In genomic region chr5:171269717-171270116, GRCh38 we compare ENCODE assay signal across 19 cellular contexts. TPM values are rescaled to one million over a fixed set of nuclear protein-coding genes. Genes with fewer than 3 reads are reported as not detected.
DNase-seq lines count a peak whose midpoint lies in the region; ATAC-seq and TF ChIP-seq lines count a peak whose summit lies in the region.
"Had no signal": no experiment of that assay in that cellular context is flagged by ENCODE, and none has a peak within 500 bp of the region (broad histone marks: within the 10 kb centered on the region; RNA-seq: fewer than 3 reads in every experiment).

No MANE protein-coding gene starts in this region.

- no peaks in the 10 kb centered on the region for H3K36me3 ChIP-seq in HCT116 (ENCODE audit: control insufficient read depth in 1 of 2, insufficient read depth in 2 of 2, low read length in 2 of 2)

- H3K9me3 Mint-ChIP-seq in activated CD4-positive, alpha-beta memory T cell treated with anti-CD3 and anti-CD28 coated beads for 36 hours, result no peaks in the 10 kb centered on the region
- H3K9me3 Mint-ChIP-seq in progenitor cell of endocrine pancreas (ENCODE audit: low read depth), result peaks cover 6% of the 10 kb centered on the region
- H3K9me3 Mint-ChIP-seq: activated T-cell treated with anti-CD3 and anti-CD28 coated beads, Interleukin-2, amount 50 U/mL, for 24 hours; type B pancreatic cell had no signal

- POLR2A ChIA-PET in AG04450 (lab: Yijun Ruan, JAX), result no interaction called here
- POLR2A ChIA-PET in HCT116 (lab: Charles Lee), result no interaction called here
- POLR2A ChIA-PET in activated CD4-positive, alpha-beta memory T cell treated with anti-CD3 and anti-CD28 coated beads for 36 hours (lab: Charles Lee), result no interaction called here

- RAD21 ChIA-PET in HCT116 (lab: Charles Lee; ENCODE audit: low non-redundant PET in 1 of 2, low total read pairs in 2 of 2, uncharacterized antibody in 2 of 2, unreplicated experiment in 2 of 2), result no interaction called here

- CTCF ChIA-PET in AG04450 (lab: Charles Lee) (no interaction called here), HCT116 (lab: Charles Lee) (interaction anchor here (1.0 kb wide), 1 partner anchor 40 kb away, joined by 3 read pairs; no protein-coding TSS in a partner anchor)
- CTCF ChIA-PET in activated CD4-positive, alpha-beta memory T cell treated with anti-CD3 and anti-CD28 coated beads for 36 hours (lab: Charles Lee), result no interaction called here

- no peak overlapping the region for H3K4me2 ChIP-seq in HCT116 (ENCODE audit: low read length)

- no peak overlapping the region for H2AFZ ChIP-seq in HCT116 (ENCODE audit: low read depth, low read length, poor library complexity, severe bottlenecking)

- H3K79me2 ChIP-seq in HCT116 (ENCODE audit: insufficient read depth, low read length), result no peaks in the 10 kb centered on the region

- no peak overlapping the region for H3K4me3 Mint-ChIP-seq in activated CD4-positive, alpha-beta memory T cell treated with anti-CD3 and anti-CD28 coated beads for 36 hours
- H3K4me3 Mint-ChIP-seq in progenitor cell of endocrine pancreas (ENCODE audit: low read depth), result no peak overlapping the region
- H3K4me3 Mint-ChIP-seq: activated T-cell treated with anti-CD3 and anti-CD28 coated beads, Interleukin-2, amount 50 U/mL, for 24 hours; type B pancreatic cell had no signal

- H3K27me3 ChIP-seq in AG04450 (ENCODE audit: control insufficient read depth, insufficient read depth, low read length), result no peaks in the 10 kb centered on the region
- H3K27me3 ChIP-seq in HCT116 (ENCODE audit: insufficient read depth, low read length), result no peaks in the 10 kb centered on the region

- TF ChIP-seq CTCF in AG04450 (IDR thresholded peaks at IDR 0.05; ENCODE audit: low read depth, low read length) (no peak), HCT116 (IDR thresholded peaks at IDR 0.05 in 2 of 3, conservative IDR thresholded peaks at IDR 0.05 in 1 of 3; ENCODE audit: borderline replicate concordance in 1 of 3, insufficient read depth in 1 of 3, low read depth in 2 of 3, low read length in 2 of 3) (no peak), foreskin fibroblast (IDR thresholded peaks at IDR 0.05; ENCODE audit: low read depth, low read length) (no peak), progenitor cell of endocrine pancreas (IDR thresholded peaks at IDR 0.05; ENCODE audit: unreplicated experiment) (no peak)

- no peak overlapping the region for H3K9ac ChIP-seq in HCT116 (ENCODE audit: low read length)

- DNase-seq in AG04450 (ENCODE audit: low read depth, low spot score) (peak; percentile 36), HCT116 (ENCODE audit: low read depth, low spot score) (peak; percentile 6), SW480 (ENCODE audit: low spot score) (peak; percentile 51), foreskin fibroblast (peak; percentile 31 to 76), progenitor cell of endocrine pancreas (ENCODE audit: low spot score, unreplicated experiment) (no peak)
- no peak for DNase-seq in stimulated activated CD4-positive, alpha-beta T cell treated with anti-CD3 and anti-CD28 coated beads, Interleukin-12 subunit alpha, Interleukin-12 subunit beta, amount 100 ng/mL, for 4 hours
- DNase-seq in activated CD4-positive, alpha-beta memory T cell treated with anti-CD3 and anti-CD28 coated beads for 36 hours, result no peak
- no peak for DNase-seq in stimulated activated CD4-positive, alpha-beta T cell treated with anti-CD3 and anti-CD28 coated beads, Interleukin-4, amount 100 ng/mL, for 4 hours
- DNase-seq: activated T-cell treated with anti-CD3 and anti-CD28 coated beads, Interleukin-2, amount 50 U/mL, for 24 hours; amygdala; DMS79 treated with DMSO at 0.1 percent for 48 hours; Karpas-422; kidney; NCI-H1694 treated with DMSO at 0.1 percent for 48 hours; psoas muscle; stimulated activated CD4-positive, alpha-beta T cell treated with anti-CD3 and anti-CD28 coated beads, Interleukin-1b, Interleukin-23, amount 100 ng/mL, for 48 hours had no signal

- no peak overlapping the region for H3K27ac ChIP-seq in AG04450 (ENCODE audit: low read depth, low read length)
- H3K27ac ChIP-seq in HCT116 (ENCODE audit: low read depth, low read length), result no peak overlapping the region
- H3K27ac ChIP-seq: psoas muscle had no signal

- H3K27me3 Mint-ChIP-seq in activated CD4-positive, alpha-beta memory T cell treated with anti-CD3 and anti-CD28 coated beads for 36 hours, result peaks cover 5% of the 10 kb centered on the region
- H3K27me3 Mint-ChIP-seq in progenitor cell of endocrine pancreas, result no peaks in the 10 kb centered on the region
- H3K27me3 Mint-ChIP-seq: type B pancreatic cell had no signal

- TF ChIP-seq POLR2A in HCT116 (IDR thresholded peaks at IDR 0.05; ENCODE audit: borderline replicate concordance, extremely low read depth, insufficient read depth, insufficient read length), result no peak

- H3K4me3 ChIP-seq in AG04450 (ENCODE audit: low read depth, low read length), result no peak overlapping the region
- no peak overlapping the region for H3K4me3 ChIP-seq in HCT116 (replicated peaks in 1 of 2; ENCODE audit: low read depth in 1 of 2, low read length in 2 of 2)
- H3K4me3 ChIP-seq in foreskin fibroblast (ENCODE audit: low read depth in 1 of 2, low read length in 2 of 2), result no peak overlapping the region
- H3K4me3 ChIP-seq: psoas muscle had no signal

- TF ChIP-seq RAD21 in HCT116 (IDR thresholded peaks at IDR 0.05; ENCODE audit: low read depth), result no peak

- no peaks in the 10 kb centered on the region for H3K4me1 ChIP-seq in HCT116 (ENCODE audit: control insufficient read depth in 1 of 2, insufficient read depth in 2 of 2, low read length in 2 of 2)
- H3K4me1 ChIP-seq: psoas muscle had no signal

- no peak for ATAC-seq in HCT116
- ATAC-seq: activated CD4-positive, CD25-positive, alpha-beta regulatory T cell treated with anti-CD3 and anti-CD28 coated beads, Interleukin-2, amount 50 U/mL, for 24 hours; psoas muscle had no signal

- H3K4me1 Mint-ChIP-seq in activated CD4-positive, alpha-beta memory T cell treated with anti-CD3 and anti-CD28 coated beads for 36 hours (ENCODE audit: low read depth), result peaks cover 2% of the 10 kb centered on the region
- peaks cover 4% of the 10 kb centered on the region for H3K4me1 Mint-ChIP-seq in progenitor cell of endocrine pancreas (ENCODE audit: low read depth)

- no peak overlapping the region for H3K27ac Mint-ChIP-seq in activated CD4-positive, alpha-beta memory T cell treated with anti-CD3 and anti-CD28 coated beads for 36 hours
- H3K27ac Mint-ChIP-seq in progenitor cell of endocrine pancreas, result no peak overlapping the region
- H3K27ac Mint-ChIP-seq: activated T-cell treated with anti-CD3 and anti-CD28 coated beads, Interleukin-2, amount 50 U/mL, for 24 hours; type B pancreatic cell had no signal

- H3K9me3 ChIP-seq in AG04450 (ENCODE audit: control insufficient read depth, insufficient read depth, low read length) (no peaks in the 10 kb centered on the region), HCT116 (ENCODE audit: control insufficient read depth in 1 of 2, insufficient read depth in 1 of 2, low read depth in 1 of 2, low read length in 2 of 2) (no peaks in the 10 kb centered on the region)
- H3K9me3 ChIP-seq: psoas muscle had no signal

- H3K9me2 ChIP-seq in HCT116 (ENCODE audit: insufficient read depth), result no peaks in the 10 kb centered on the region

- no peaks in the 10 kb centered on the region for H4K20me1 ChIP-seq in HCT116 (ENCODE audit: insufficient read depth)

- intact Hi-C loops in HCT116 (cut with micrococcal nuclease), result no loop called here
- intact Hi-C loops in activated CD4-positive, alpha-beta memory T cell treated with anti-CD3 and anti-CD28 coated beads for 36 hours (cut with micrococcal nuclease), result no loop called here

- no TSS peak for BruUV-seq in HCT116 (replicated peaks; lab: Mats Ljungman, UMichigan)

- H3K36me3 Mint-ChIP-seq in activated CD4-positive, alpha-beta memory T cell treated with anti-CD3 and anti-CD28 coated beads for 36 hours, result no peaks in the 10 kb centered on the region
- no peaks in the 10 kb centered on the region for H3K36me3 Mint-ChIP-seq in progenitor cell of endocrine pancreas (ENCODE audit: insufficient read depth)
- H3K36me3 Mint-ChIP-seq: type B pancreatic cell had no signal

TF ChIP-seq in HCT116, 20 proteins besides CTCF, POLR2A, EP300 and RAD21:
- peak; percentile 74 for TF ChIP-seq CEBPB (IDR thresholded peaks at IDR 0.05; ENCODE audit: low read depth)
- no peak for TF ChIP-seq SRF (IDR thresholded peaks at IDR 0.05; ENCODE audit: low read depth)

RNA-seq across cellular contexts. Expression of gene TLX3, which starts 39.3 kb away (rescaled TPM):
- polyA plus RNA-seq in AG04450 (2011; rRNA removed), result not detected in 2 replicates
- polyA minus RNA-seq in AG04450 (2011; rRNA and poly(A)+ RNA removed), result not detected in 2 replicates
- total RNA-seq in HCT116 (2021; ENCODE audit: unreplicated experiment), result 4.6 TPM
- polyA plus RNA-seq in HCT116 (2012), result 3.2 and 3.5 TPM in 2 replicates
- not detected for total RNA-seq in activated CD4-positive, alpha-beta memory T cell treated with anti-CD3 and anti-CD28 coated beads for 36 hours
- total RNA-seq in progenitor cell of endocrine pancreas, result not detected in 2 replicates
- total RNA-seq: dermis microvascular lymphatic vessel endothelial cell, kidney, psoas muscle had no signal
- polyA plus RNA-seq: psoas muscle had no signal

Comparison
In these comparisons a context has a peak if more than half of its experiments do, and no peak if none do; other contexts are left out.
1. DNase-seq: peak in AG04450 (single experiment), HCT116 (single experiment), SW480 (single experiment) and foreskin fibroblast (2 of 2); none in stimulated activated CD4-positive, alpha-beta T cell treated with anti-CD3 and anti-CD28 coated beads, Interleukin-12 subunit alpha, Interleukin-12 subunit beta, amount 100 ng/mL, for 4 hours (single experiment), activated CD4-positive, alpha-beta memory T cell treated with anti-CD3 and anti-CD28 coated beads for 36 hours (single experiment), progenitor cell of endocrine pancreas (single experiment) and stimulated activated CD4-positive, alpha-beta T cell treated with anti-CD3 and anti-CD28 coated beads, Interleukin-4, amount 100 ng/mL, for 4 hours (0 of 2).